Comparison of ENCODE assay signal across 1 cellular context in genomic region chr6:144265390-144265789, GRCh38.
TF ChIP-seq lines count a peak whose summit lies in the region.

No MANE protein-coding gene starts in this region.

TF ChIP-seq in HepG2, 621 proteins besides CTCF, POLR2A, EP300 and RAD21 (continued from another document):
- TF ChIP-seq ZNF281 (CRISPR knock-in tag; IDR thresholded peaks at IDR 0.05; ENCODE audit: borderline replicate concordance) (peak; percentile 55; the same call in 1 of the 2 replicates), FOSL1 (CRISPR knock-in tag; IDR thresholded peaks at IDR 0.05; ENCODE audit: borderline replicate concordance) (no peak), RCOR2 (CRISPR knock-in tag; IDR thresholded peaks at IDR 0.05) (no peak), SOX13 (IDR thresholded peaks at IDR 0.05) (no peak), SOX13 (CRISPR knock-in tag; conservative IDR thresholded peaks at IDR 0.05 in 1 of 2, IDR thresholded peaks at IDR 0.05 in 1 of 2) (peak in 1 of 2 experiments; percentile 55; a peak in 2 of 4 replicates), CERS6 (CRISPR knock-in tag; IDR thresholded peaks at IDR 0.05) (no peak), ATF3 (CRISPR knock-in tag; IDR thresholded peaks at IDR 0.05) (peak; percentile 83), NFKBIZ (CRISPR knock-in tag; IDR thresholded peaks at IDR 0.05) (no peak), FOSL2 (CRISPR knock-in tag; IDR thresholded peaks at IDR 0.05) (peak; percentile 61), ZNF720 (CRISPR knock-in tag; IDR thresholded peaks at IDR 0.05) (no peak), JUN (CRISPR knock-in tag; IDR thresholded peaks at IDR 0.05) (peak; percentile 75; the same call in 1 of the 2 replicates), ZMYM2 (CRISPR knock-in tag; IDR thresholded peaks at IDR 0.05) (no peak)
